10 cellular contexts compared by ENCODE assay signal in the genomic region with DNA sequence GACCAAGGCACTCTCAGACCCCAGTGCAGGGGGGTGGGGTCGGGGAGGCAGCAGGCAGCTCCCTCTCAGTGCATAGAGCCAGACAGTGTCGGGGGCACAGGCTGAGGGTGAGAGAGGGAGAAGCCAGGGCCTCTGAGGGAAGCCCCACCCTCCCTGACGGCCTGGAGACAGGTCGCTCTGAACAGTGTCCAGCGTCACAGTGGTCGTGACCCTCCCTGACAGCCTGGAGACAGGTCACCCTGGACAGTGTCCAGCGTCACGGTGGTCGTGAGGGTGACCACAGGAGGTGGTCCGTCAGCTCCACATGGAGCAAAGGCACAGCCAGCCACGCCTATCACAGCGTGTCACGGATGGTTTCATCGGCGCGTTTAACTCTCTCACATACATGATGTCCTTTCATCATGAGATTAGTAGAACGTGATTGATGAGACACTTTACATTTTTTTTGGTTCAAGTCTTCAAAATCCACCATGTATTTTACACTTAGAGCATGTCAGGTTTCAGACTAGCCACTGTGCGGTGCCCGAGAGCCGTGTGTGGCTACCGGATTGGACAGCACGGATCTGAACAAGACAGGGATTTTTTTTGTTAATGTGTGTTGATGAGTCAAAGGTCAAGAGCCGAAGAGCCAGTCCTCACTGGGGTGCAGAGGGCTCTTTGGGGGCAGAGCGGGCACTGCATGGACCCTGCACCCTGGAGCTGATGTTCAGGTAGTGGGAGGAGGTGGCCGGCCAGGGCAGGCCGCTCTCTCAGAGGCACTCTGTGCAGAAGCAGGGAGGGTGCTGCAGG. TPM values are rescaled to one million over a fixed set of nuclear protein-coding genes. Genes with fewer than 3 reads are reported as not detected.
DNase-seq lines count a peak whose midpoint lies in the region; ATAC-seq and TF ChIP-seq lines count a peak whose summit lies in the region.
"Had no signal": no experiment of that assay in that cellular context is flagged by ENCODE, and none has a peak within 500 bp of the region (broad histone marks: within the 10 kb centered on the region; RNA-seq: fewer than 3 reads in every experiment).

No MANE protein-coding gene starts in this region.

- CTCF ChIA-PET in WTC11 (lab: Charles Lee) = interaction anchor here (0.6 to 2.7 kb wide), 3 partner anchors 44 to 401 kb away, joined by 3 to 14 read pairs (median 4); no protein-coding TSS in a partner anchor

- H3K4me1 ChIP-seq in right atrium auricular region (no peaks in the 10 kb centered on the region), sigmoid colon (peaks cover 0 to 6% (median 2%) of the 10 kb centered on the region in 4 donors)

- H3K36me3 Mint-ChIP-seq in WTC11 = no peaks in the 10 kb centered on the region
- H3K36me3 Mint-ChIP-seq: activated naive CD4-positive, alpha-beta T cell treated with anti-CD3 and anti-CD28 coated beads, Interleukin-2, amount 50 U/mL, for 24 hours had no signal

- POLR2A ChIA-PET in WTC11 (lab: Charles Lee) = no interaction called here

- H3K36me3 ChIP-seq in right atrium auricular region = no peaks in the 10 kb centered on the region
- no peaks in the 10 kb centered on the region for H3K36me3 ChIP-seq in sigmoid colon

- DNase-seq in AG08396 (ENCODE audit: low spot score) (peak; percentile 78), Kasumi-1 (lab: John Stamatoyannopoulos, UW) (peak; percentile 57 to 64), WTC11 (ENCODE audit: low spot score) (no peak), right atrium auricular region (ENCODE audit: low spot score) (peak; percentile 72), sigmoid colon (peak; percentile 81), OCI-M2 (lab: John Stamatoyannopoulos, UW; ENCODE audit: unreplicated experiment) (no peak), DMS79 treated with DMSO at 0.1 percent for 48 hours (lab: John Stamatoyannopoulos, UW) (no peak)

- peaks cover 2% of the 10 kb centered on the region; the same call in 1 of the 2 replicates for H3K4me1 Mint-ChIP-seq in WTC11

- intact Hi-C loops in sigmoid colon (cut with DNase I) = loop anchor here (2.0 kb wide), 1 partner anchor 64 kb away; no protein-coding TSS in a partner anchor

- no peak for TF ChIP-seq EP300 in sigmoid colon (IDR thresholded peaks at IDR 0.05)

- ATAC-seq in WTC11 (no peak), GM19035 (IDR thresholded peaks at IDR 0.05; ENCODE audit: unreplicated experiment) (no peak)
- ATAC-seq: GM12878 had no signal

- WGBS in sigmoid colon, 2 donors = 29 to 60% methylated on average over 26 of the region's 26 CpGs

- H3K4me3 Mint-ChIP-seq in WTC11 = peak overlapping the region; percentile 18
- H3K4me3 Mint-ChIP-seq: activated naive CD4-positive, alpha-beta T cell treated with anti-CD3 and anti-CD28 coated beads, Interleukin-2, amount 50 U/mL, for 24 hours had no signal

- H3K4me3 ChIP-seq in right atrium auricular region (no peak overlapping the region), sigmoid colon (no peak overlapping the region)
- H3K4me3 ChIP-seq: GM12878 had no signal

- H3K27me3 ChIP-seq in right atrium auricular region = no peaks in the 10 kb centered on the region
- no peaks in the 10 kb centered on the region for H3K27me3 ChIP-seq in sigmoid colon

- no peak for TF ChIP-seq POLR2A in sigmoid colon (IDR thresholded peaks at IDR 0.05)

- H3K27ac Mint-ChIP-seq in WTC11 = no peak overlapping the region
- H3K27ac Mint-ChIP-seq: activated naive CD4-positive, alpha-beta T cell treated with anti-CD3 and anti-CD28 coated beads, Interleukin-2, amount 50 U/mL, for 24 hours had no signal

- H3K9me3 ChIP-seq in right atrium auricular region = no peaks in the 10 kb centered on the region
- no peaks in the 10 kb centered on the region for H3K9me3 ChIP-seq in sigmoid colon

- TF ChIP-seq CTCF in WTC11 (IDR thresholded peaks at IDR 0.05) = no peak
- peak; percentile 74 to 75 for TF ChIP-seq CTCF in right atrium auricular region (IDR thresholded peaks at IDR 0.05)
- peak; percentile 75 to 82 (median 78) for TF ChIP-seq CTCF in sigmoid colon (IDR thresholded peaks at IDR 0.05)

- H3K27me3 Mint-ChIP-seq in WTC11 (ENCODE audit: low read depth) = no peaks in the 10 kb centered on the region

- no peaks in the 10 kb centered on the region for H3K9me3 Mint-ChIP-seq in WTC11
- H3K9me3 Mint-ChIP-seq: activated naive CD4-positive, alpha-beta T cell treated with anti-CD3 and anti-CD28 coated beads, Interleukin-2, amount 50 U/mL, for 24 hours had no signal

- no peak overlapping the region for H3K27ac ChIP-seq in right atrium auricular region
- no peak overlapping the region for H3K27ac ChIP-seq in sigmoid colon

TF ChIP-seq in WTC11, 78 proteins besides CTCF, POLR2A, EP300 and RAD21:
- TF ChIP-seq SMAD3 (CRISPR knock-in tag; IDR thresholded peaks at IDR 0.05; ENCODE audit: borderline replicate concordance) (no peak), MXD4 (CRISPR knock-in tag; IDR thresholded peaks at IDR 0.05; ENCODE audit: borderline replicate concordance) (no peak), ZNF121 (CRISPR knock-in tag; IDR thresholded peaks at IDR 0.05) (no peak), ESRRA (CRISPR knock-in tag; IDR thresholded peaks at IDR 0.05; ENCODE audit: borderline replicate concordance) (no peak), ZNF219 (CRISPR knock-in tag; IDR thresholded peaks at IDR 0.05; ENCODE audit: borderline replicate concordance) (no peak)
- TF ChIP-seq, protein P1, sequence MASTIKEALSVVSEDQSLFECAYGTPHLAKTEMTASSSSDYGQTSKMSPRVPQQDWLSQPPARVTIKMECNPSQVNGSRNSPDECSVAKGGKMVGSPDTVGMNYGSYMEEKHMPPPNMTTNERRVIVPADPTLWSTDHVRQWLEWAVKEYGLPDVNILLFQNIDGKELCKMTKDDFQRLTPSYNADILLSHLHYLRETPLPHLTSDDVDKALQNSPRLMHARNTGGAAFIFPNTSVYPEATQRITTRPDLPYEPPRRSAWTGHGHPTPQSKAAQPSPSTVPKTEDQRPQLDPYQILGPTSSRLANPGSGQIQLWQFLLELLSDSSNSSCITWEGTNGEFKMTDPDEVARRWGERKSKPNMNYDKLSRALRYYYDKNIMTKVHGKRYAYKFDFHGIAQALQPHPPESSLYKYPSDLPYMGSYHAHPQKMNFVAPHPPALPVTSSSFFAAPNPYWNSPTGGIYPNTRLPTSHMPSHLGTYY (CRISPR knock-in tag; IDR thresholded peaks at IDR 0.05) = no peak
- TF ChIP-seq, protein P2, sequence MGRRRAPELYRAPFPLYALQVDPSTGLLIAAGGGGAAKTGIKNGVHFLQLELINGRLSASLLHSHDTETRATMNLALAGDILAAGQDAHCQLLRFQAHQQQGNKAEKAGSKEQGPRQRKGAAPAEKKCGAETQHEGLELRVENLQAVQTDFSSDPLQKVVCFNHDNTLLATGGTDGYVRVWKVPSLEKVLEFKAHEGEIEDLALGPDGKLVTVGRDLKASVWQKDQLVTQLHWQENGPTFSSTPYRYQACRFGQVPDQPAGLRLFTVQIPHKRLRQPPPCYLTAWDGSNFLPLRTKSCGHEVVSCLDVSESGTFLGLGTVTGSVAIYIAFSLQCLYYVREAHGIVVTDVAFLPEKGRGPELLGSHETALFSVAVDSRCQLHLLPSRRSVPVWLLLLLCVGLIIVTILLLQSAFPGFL (CRISPR knock-in tag; IDR thresholded peaks at IDR 0.05; ENCODE audit: borderline replicate concordance) = no peak
- TF ChIP-seq, protein P3, sequence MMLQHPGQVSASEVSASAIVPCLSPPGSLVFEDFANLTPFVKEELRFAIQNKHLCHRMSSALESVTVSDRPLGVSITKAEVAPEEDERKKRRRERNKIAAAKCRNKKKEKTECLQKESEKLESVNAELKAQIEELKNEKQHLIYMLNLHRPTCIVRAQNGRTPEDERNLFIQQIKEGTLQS (CRISPR knock-in tag; conservative IDR thresholded peaks at IDR 0.05) = no peak
TF ChIP-seq in WTC11: peak in this region for 0.

RNA-seq across cellular contexts. Expression of a gene that starts 23.9 kb away (rescaled TPM):
- 10.2 to 10.7 TPM (median 10.3 TPM) in 3 replicates for total RNA-seq in WTC11 (2021)
- total RNA-seq in right atrium auricular region = 1 to 10 TPM in 1 of 2 donors, under 1 TPM in 1; 0.67 to 1.7 TPM
- 1 to 10 TPM in 1 of 4 donors, under 1 TPM in 2, not detected in 1; 0.27 to 3.0 (median 0.36) TPM for total RNA-seq in sigmoid colon
- polyA plus RNA-seq in sigmoid colon = under 1 TPM in 2 of 3 donors, not detected in 1; 0.17 to 0.60 TPM

RNA-seq across cellular contexts. Expression of a gene that starts 39.1 kb away (rescaled TPM):
- total RNA-seq in WTC11 (2021) (79.9 to 90.4 TPM (median 81.3 TPM) in 3 replicates), right atrium auricular region (10 to 100 TPM; 12.3 to 20.0 TPM), sigmoid colon (10 to 100 TPM; 14.2 to 21.4 (median 18.2) TPM)
- polyA plus RNA-seq in sigmoid colon = 10 to 100 TPM; 24.6 to 88.1 (median 31.7) TPM

RNA-seq across cellular contexts. Expression of a gene that starts 54.2 kb away (rescaled TPM):
- total RNA-seq in WTC11 (2021) = 27.0 to 29.8 TPM (median 28.8 TPM) in 3 replicates
- total RNA-seq in right atrium auricular region = 10 to 100 TPM; 18.0 to 20.0 TPM
- total RNA-seq in sigmoid colon = 10 to 100 TPM; 17.5 to 30.2 (median 22.3) TPM
- 10 to 100 TPM; 10.2 to 26.5 (median 15.7) TPM for polyA plus RNA-seq in sigmoid colon

RNA-seq across cellular contexts. Expression of a gene that starts 56.8 kb away (rescaled TPM):
- not detected in 3 replicates for total RNA-seq in WTC11 (2021)
- total RNA-seq in right atrium auricular region = 1 to 10 TPM in 1 of 2 donors, under 1 TPM in 1; 0.43 to 1.1 TPM
- total RNA-seq in sigmoid colon = 1 to 10 TPM in 3 of 4 donors, under 1 TPM in 1; 0.82 to 5.6 (median 2.6) TPM
- polyA plus RNA-seq in sigmoid colon = under 1 TPM in 1 of 3 donors, not detected in 2; 0.47 TPM
- total RNA-seq: GM12878 had no signal

Comparison
In these comparisons a context has a peak if more than half of its experiments do, and no peak if none do; other contexts are left out.
1. DNase-seq: peak in AG08396 (single experiment), Kasumi-1 (2 of 2), right atrium auricular region (single experiment) and sigmoid colon (single experiment); none in WTC11 (single experiment), OCI-M2 (single experiment) and DMS79 treated with DMSO at 0.1 percent for 48 hours (single experiment).